ENCODE assay signal across 8 cellular contexts in genomic region chr20:32190608-32191415, GRCh38. TPM values are rescaled to one million over a fixed set of nuclear protein-coding genes. Genes with fewer than 3 reads are reported as not detected.
DNase-seq lines count a peak whose midpoint lies in the region; TF ChIP-seq lines count a peak whose summit lies in the region.

No MANE protein-coding gene starts in this region.

- H4K8ac ChIP-seq in neuronal stem cell (ENCODE audit: low read depth, low read length) = no peak overlapping the region

- no peak overlapping the region for H3K4me3 ChIP-seq in Caco-2 (ENCODE audit: low read depth, low read length)
- H3K4me3 ChIP-seq in effector memory CD4-positive, alpha-beta T cell (ENCODE audit: insufficient read depth, low read depth, low read length, poor library complexity, severe bottlenecking) = peak overlapping the region; percentile 71
- H3K4me3 ChIP-seq in neuronal stem cell (ENCODE audit: low read length in 2 of 2) = peak overlapping the region; percentile 43 to 87

- peak overlapping the region; percentile 66 for H2BK5ac ChIP-seq in neuronal stem cell (ENCODE audit: low read length)

- H3K79me1 ChIP-seq in neuronal stem cell (ENCODE audit: low read depth, low read length) = peaks cover 19% of the 10 kb centered on the region

- H3K9me3 Mint-ChIP-seq in Caco-2 (ENCODE audit: unreplicated experiment) = no peaks in the 10 kb centered on the region

- H2AK5ac ChIP-seq in neuronal stem cell (ENCODE audit: low read depth, low read length) = no peak overlapping the region

- CTCF ChIA-PET in Caco-2 (lab: Charles Lee) = interaction anchor here (1.1 kb wide), 1 partner anchor 295 kb away, joined by 3 read pairs; no protein-coding TSS in a partner anchor

- peak overlapping the region; percentile 65 for H3K14ac ChIP-seq in neuronal stem cell (ENCODE audit: low read length)

- peak overlapping the region; percentile 93 for H3K4me2 ChIP-seq in neuronal stem cell (ENCODE audit: insufficient read depth, low read length, poor library complexity, severe bottlenecking)

- intact Hi-C loops in Caco-2 (cut with micrococcal nuclease; ENCODE audit: unreplicated experiment) = no loop called here

- H2BK120ac ChIP-seq in neuronal stem cell (ENCODE audit: low read depth, low read length) = no peak overlapping the region

- peak overlapping the region; percentile 78 for H2AFZ ChIP-seq in neuronal stem cell (ENCODE audit: low read length)

- POLR2A ChIA-PET in Caco-2 (lab: Charles Lee) = no interaction called here

- H3K9me3 ChIP-seq in Caco-2 (no peaks in the 10 kb centered on the region), neuronal stem cell (replicated peaks in 1 of 2; ENCODE audit: control insufficient read depth in 2 of 2, insufficient read depth in 1 of 2, low read depth in 1 of 2, low read length in 2 of 2) (peaks cover 2 to 9% of the 10 kb centered on the region in 2 donors)
- no peaks in the 10 kb centered on the region for H3K9me3 ChIP-seq in effector memory CD4-positive, alpha-beta T cell (ENCODE audit: control insufficient read depth, low read length)

- H3K36me3 Mint-ChIP-seq in Caco-2 (ENCODE audit: insufficient read depth, unreplicated experiment) = peaks cover 75% of the 10 kb centered on the region

- peak overlapping the region; percentile 94 for H3K9ac ChIP-seq in neuronal stem cell (ENCODE audit: low read depth, low read length, poor library complexity)

- DNase-seq in Caco-2 (no peak), NCI-H526 treated with DMSO at 0.1 percent for 48 hours (lab: John Stamatoyannopoulos, UW) (peak; percentile 64), neuronal stem cell (ENCODE audit: low spot score) (no peak), HuH-7 (ENCODE audit: low spot score) (no peak), pons (ENCODE audit: low spot score) (no peak), Kasumi-1 (lab: John Stamatoyannopoulos, UW) (no peak)
- DNase-seq in effector memory CD4-positive, alpha-beta T cell = no peak
- no peak for DNase-seq in stimulated activated naive CD4-positive, alpha-beta T cell (lab: John Stamatoyannopoulos, UW)

- no CpG with 5 or more reads among the region's 14 CpGs for WGBS in neuronal stem cell (ENCODE audit: extremely low coverage in 2 of 2, insufficient read length in 2 of 2, insufficient replicate concordance in 1 of 2), 2 donors

- no peak for TF ChIP-seq CTCF in Caco-2 (IDR thresholded peaks at IDR 0.05; ENCODE audit: insufficient read depth in 1 of 2, low read depth in 1 of 2, low read length in 1 of 2, severe bottlenecking in 1 of 2, unreplicated experiment in 1 of 2)

- H3K27me3 Mint-ChIP-seq in Caco-2 (ENCODE audit: insufficient read depth, unreplicated experiment) = no peaks in the 10 kb centered on the region

- no peak overlapping the region for H3K4ac ChIP-seq in neuronal stem cell (ENCODE audit: low read length)

- no TSS peak for BruUV-seq in Caco-2 (replicated peaks; lab: Mats Ljungman, UMichigan)

- H3K23ac ChIP-seq in neuronal stem cell (ENCODE audit: low read depth, low read length, poor library complexity) = peak overlapping the region; percentile 52

- no peaks in the 10 kb centered on the region for H3K4me1 Mint-ChIP-seq in Caco-2 (ENCODE audit: low read depth, unreplicated experiment)

- H3K27ac ChIP-seq in effector memory CD4-positive, alpha-beta T cell (ENCODE audit: insufficient read depth, low read length, poor library complexity, severe bottlenecking) = peak overlapping the region; percentile 67
- H3K27ac ChIP-seq in neuronal stem cell (replicated peaks; ENCODE audit: low read length) = peak overlapping the region; percentile 73

- H3K4me3 Mint-ChIP-seq in Caco-2 (ENCODE audit: unreplicated experiment) = peak overlapping the region; percentile 54

- H3K36me3 ChIP-seq in Caco-2 (ENCODE audit: control insufficient read depth, insufficient read depth, low read length) (peaks cover 12% of the 10 kb centered on the region), neuronal stem cell (replicated peaks in 1 of 2; ENCODE audit: control insufficient read depth in 2 of 2, insufficient read depth in 2 of 2, low read length in 2 of 2) (peaks cover 22 to 55% of the 10 kb centered on the region in 2 donors)
- H3K36me3 ChIP-seq in effector memory CD4-positive, alpha-beta T cell (ENCODE audit: control insufficient read depth, insufficient read depth, low read length) = peaks cover 9% of the 10 kb centered on the region

- H3K27ac Mint-ChIP-seq in Caco-2 (ENCODE audit: unreplicated experiment) = peak overlapping the region; percentile 9

- H2BK15ac ChIP-seq in neuronal stem cell (ENCODE audit: low read length) = no peak overlapping the region

- no peaks in the 10 kb centered on the region for H3K4me1 ChIP-seq in Caco-2
- peaks cover 14% of the 10 kb centered on the region for H3K4me1 ChIP-seq in effector memory CD4-positive, alpha-beta T cell (ENCODE audit: control insufficient read depth, insufficient read depth, low read length, poor library complexity, severe bottlenecking)
- H3K4me1 ChIP-seq in neuronal stem cell (ENCODE audit: control insufficient read depth in 2 of 2, insufficient read depth in 1 of 2, low read depth in 1 of 2, low read length in 2 of 2) = peaks cover 0 to 23% of the 10 kb centered on the region in 2 donors

- H3K18ac ChIP-seq in neuronal stem cell (ENCODE audit: low read length) = peak overlapping the region; percentile 93

- no peak overlapping the region for H4K91ac ChIP-seq in neuronal stem cell (ENCODE audit: low read depth, low read length, poor library complexity)

- H2BK12ac ChIP-seq in neuronal stem cell (ENCODE audit: low read length) = peak overlapping the region; percentile 59

- no peaks in the 10 kb centered on the region for H3K27me3 ChIP-seq in Caco-2 (replicated peaks; ENCODE audit: control insufficient read depth, insufficient read depth, low read length)
- H3K27me3 ChIP-seq in effector memory CD4-positive, alpha-beta T cell (replicated peaks; ENCODE audit: control insufficient read depth, insufficient read depth, low read length, poor library complexity, severe bottlenecking) = no peaks in the 10 kb centered on the region
- no peaks in the 10 kb centered on the region for H3K27me3 ChIP-seq in neuronal stem cell (ENCODE audit: control insufficient read depth in 3 of 3, insufficient read depth in 3 of 3, low read depth in 1 of 3, low read length in 3 of 3)

RNA-seq across cellular contexts. Expression of gene PLAGL2, which starts 16.7 kb away (rescaled TPM):
- total RNA-seq in Caco-2 (2022) = 89.6 and 96.1 TPM in 2 replicates
- polyA plus RNA-seq in neuronal stem cell (2013, experiment 1 of 2) = 35.6 TPM
- polyA plus RNA-seq in neuronal stem cell (2013, experiment 2 of 2) = 34.8 TPM

RNA-seq across cellular contexts. Expression of gene POFUT1, which starts 16.9 kb away (rescaled TPM):
- total RNA-seq in Caco-2 (2022) = 148 and 158 TPM in 2 replicates
- 17.5 TPM for polyA plus RNA-seq in neuronal stem cell (2013, experiment 1 of 2)
- 18.2 TPM for polyA plus RNA-seq in neuronal stem cell (2013, experiment 2 of 2)
